ENCODE assay signal across 12 cellular contexts in genomic region chr9:129607026-129607397, GRCh38. TPM values are rescaled to one million over a fixed set of nuclear protein-coding genes. Genes with fewer than 3 reads are reported as not detected.
DNase-seq lines count a peak whose midpoint lies in the region; ATAC-seq, FAIRE-seq and TF ChIP-seq lines count a peak whose summit lies in the region.
"Had no signal": no experiment of that assay in that cellular context is flagged by ENCODE, and none has a peak within 500 bp of the region (broad histone marks: within the 10 kb centered on the region; RNA-seq: fewer than 3 reads in every experiment).

No MANE protein-coding gene starts in this region.

- H2BK5ac ChIP-seq in trophoblast cell (ENCODE audit: low read depth, low read length, poor library complexity), result peak overlapping the region; percentile 24

- peak overlapping the region; percentile 37 for H3K4ac ChIP-seq in trophoblast cell (ENCODE audit: low read depth, low read length)

- no peak overlapping the region for H3K23ac ChIP-seq in trophoblast cell (ENCODE audit: low read length)

- WGBS in trophoblast cell (ENCODE audit: extremely low coverage, insufficient coverage, insufficient read length), result no CpG with 5 or more reads among the region's 6 CpGs

- H3K79me2 ChIP-seq in endothelial cell of umbilical vein (ENCODE audit: control insufficient read depth, insufficient read depth, low read length) (no peaks in the 10 kb centered on the region), trophoblast cell (ENCODE audit: control insufficient read depth, insufficient read depth, low read length, poor library complexity) (peaks cover 11% of the 10 kb centered on the region)

- BruUV-seq in endothelial cell of umbilical vein (replicated peaks; lab: Mats Ljungman, UMichigan), result TSS peak; percentile 84

- H3K4me1 Mint-ChIP-seq in CD14-positive monocyte, result peaks cover 60% of the 10 kb centered on the region

- TF ChIP-seq CTCF in CD14-positive monocyte (IDR thresholded peaks at IDR 0.05) (no peak), endothelial cell of umbilical vein (IDR thresholded peaks at IDR 0.05; ENCODE audit: extremely low read depth in 1 of 2, insufficient read depth in 1 of 2, low read depth in 1 of 2, low read length in 2 of 2) (no peak)

- intact Hi-C loops in CD14-positive monocyte (cut with micrococcal nuclease) (loop anchor here in 1 of 2 donors (5.0 to 10.0 kb wide), 2 partner anchors 112 to 285 kb away; no protein-coding TSS in a partner anchor), endothelial cell of umbilical vein (cut with micrococcal nuclease) (loop anchor here (1.0 to 2.0 kb wide), 2 partner anchors 38 to 111 kb away; no protein-coding TSS in a partner anchor)

- peak overlapping the region; percentile 82 for H3K14ac ChIP-seq in trophoblast cell (ENCODE audit: low read length)

- H3K27me3 ChIP-seq in endothelial cell of umbilical vein (ENCODE audit: control insufficient read depth in 2 of 2, insufficient read depth in 2 of 2, low read length in 2 of 2) (peaks cover 0 to 3% of the 10 kb centered on the region in 2 experiments), trophoblast cell (ENCODE audit: insufficient read depth, low read length) (no peaks in the 10 kb centered on the region)

- H3K9me3 Mint-ChIP-seq in CD14-positive monocyte, result peaks cover 0 to 2% (median 0%) of the 10 kb centered on the region in 7 donors

- DNase-seq in CD14-positive monocyte (ENCODE audit: low spot score) (no peak), NCI-H69 (lab: John Stamatoyannopoulos, UW) (peak; percentile 72), endothelial cell of umbilical vein (ENCODE audit: low read depth, low spot score) (no peak), trophoblast cell (no peak), superior temporal gyrus (ENCODE audit: extremely low spot score) (no peak), C1 segment of cervical spinal cord (lab: John Stamatoyannopoulos, UW) (no peak), AML-193 (lab: John Stamatoyannopoulos, UW) (no peak)
- DNase-seq: activated naive CD4-positive, alpha-beta T cell treated with anti-CD3 and anti-CD28 coated beads, Interleukin-2, amount 50 U/mL, for 16 hours; NCI-H1092; stimulated activated CD8-positive, alpha-beta memory T cell treated with anti-CD3 and anti-CD28 coated beads, Interleukin-4, amount 100 ng/mL, for 48 hours had no signal

- H3K4me3 Mint-ChIP-seq in CD14-positive monocyte, result peak overlapping the region; percentile 41 to 90

- POLR2A ChIA-PET in endothelial cell of umbilical vein (lab: Charles Lee), result interaction anchor here (1.0 kb wide), 1 partner anchor 475 kb away, joined by 3 read pairs; no protein-coding TSS in a partner anchor

- peak overlapping the region; percentile 40 for H4K12ac ChIP-seq in trophoblast cell (ENCODE audit: low read depth, low read length)

- H3K9me3 ChIP-seq in endothelial cell of umbilical vein (replicated peaks; ENCODE audit: control insufficient read depth, insufficient read depth, low read length), result no peaks in the 10 kb centered on the region
- H3K9me3 ChIP-seq in trophoblast cell (ENCODE audit: insufficient read depth, low read depth, low read length), result peaks cover 4% of the 10 kb centered on the region

- peak overlapping the region; percentile 77 for H2BK120ac ChIP-seq in trophoblast cell (ENCODE audit: insufficient read depth, low read length, poor library complexity)

- H3K4me2 ChIP-seq in endothelial cell of umbilical vein (ENCODE audit: insufficient read depth, low read length) (no peak overlapping the region), trophoblast cell (ENCODE audit: low read length) (no peak overlapping the region)

- peaks cover 34% of the 10 kb centered on the region for H3K79me1 ChIP-seq in trophoblast cell (ENCODE audit: low read length)

- no peaks in the 10 kb centered on the region for H4K20me1 ChIP-seq in endothelial cell of umbilical vein (replicated peaks; ENCODE audit: control insufficient read depth, extremely low read depth, insufficient read depth, low read length)

- CTCF ChIA-PET in endothelial cell of umbilical vein (lab: Charles Lee), result interaction anchor here (1.4 to 7.0 kb wide), 6 partner anchors 36 to 475 kb away, joined by 3 to 100 read pairs (median 18); no protein-coding TSS in a partner anchor

- H2AFZ ChIP-seq in endothelial cell of umbilical vein (ENCODE audit: low read depth, low read length) (no peak overlapping the region), trophoblast cell (ENCODE audit: insufficient read depth, low read length, poor library complexity) (no peak overlapping the region)

- dilution Hi-C loops in endothelial cell of umbilical vein (cut with MboI; ENCODE audit: extremely low pct_ligation_motif_present, low sequenced_read_pairs), result no loop called here

- peak overlapping the region; percentile 94 for H2AK5ac ChIP-seq in trophoblast cell (ENCODE audit: low read length)

- H3K9ac ChIP-seq in endothelial cell of umbilical vein (replicated peaks; ENCODE audit: extremely low read depth, insufficient read depth, low read length), result no peak overlapping the region
- H3K9ac ChIP-seq in trophoblast cell (ENCODE audit: low read length), result no peak overlapping the region

- H3K4me3 ChIP-seq in endothelial cell of umbilical vein (replicated peaks in 1 of 3; ENCODE audit: insufficient read depth in 1 of 3, low read depth in 1 of 3, low read length in 3 of 3) (no peak overlapping the region), trophoblast cell (ENCODE audit: low read depth, low read length) (no peak overlapping the region)

- H3K36me3 Mint-ChIP-seq in CD14-positive monocyte, result no peaks in the 10 kb centered on the region

- no peak for ATAC-seq in HG02981 (IDR thresholded peaks at IDR 0.05; ENCODE audit: unreplicated experiment)

- H3K27ac ChIP-seq in endothelial cell of umbilical vein (ENCODE audit: insufficient read depth, low read depth, low read length), result peak overlapping the region; percentile 16
- H3K27ac ChIP-seq in trophoblast cell (ENCODE audit: low read depth, low read length), result peak overlapping the region; percentile 21

- no peak for TF ChIP-seq POLR2A in endothelial cell of umbilical vein (IDR thresholded peaks at IDR 0.05; ENCODE audit: low read depth, low read length)

- H4K91ac ChIP-seq in trophoblast cell (ENCODE audit: low read depth, low read length), result peak overlapping the region; percentile 89

- H3K9me1 ChIP-seq in endothelial cell of umbilical vein (replicated peaks; ENCODE audit: control insufficient read depth, extremely low read depth, insufficient read depth, low read length), result no peaks in the 10 kb centered on the region

- peak overlapping the region; percentile 98 for H2BK12ac ChIP-seq in trophoblast cell (ENCODE audit: low read length)

- H3K18ac ChIP-seq in trophoblast cell (ENCODE audit: low read length), result peak overlapping the region; percentile 82

- H4K8ac ChIP-seq in trophoblast cell (ENCODE audit: low read depth, low read length), result peak overlapping the region; percentile 59

- no peak for FAIRE-seq in endothelial cell of umbilical vein (lab: Jason Lieb, UNC)

- no peaks in the 10 kb centered on the region for H3K36me3 ChIP-seq in endothelial cell of umbilical vein (ENCODE audit: control insufficient read depth in 2 of 2, extremely low read depth in 1 of 2, insufficient read depth in 2 of 2, low read length in 2 of 2)
- no peaks in the 10 kb centered on the region for H3K36me3 ChIP-seq in trophoblast cell (ENCODE audit: control insufficient read depth in 1 of 2, insufficient read depth in 2 of 2, low read length in 2 of 2)

- H3K4me1 ChIP-seq in endothelial cell of umbilical vein (ENCODE audit: control insufficient read depth, extremely low read depth, insufficient read depth, low read length), result peaks cover 14% of the 10 kb centered on the region
- H3K4me1 ChIP-seq in trophoblast cell (ENCODE audit: control insufficient read depth in 1 of 2, insufficient read depth in 2 of 2, low read length in 2 of 2), result peaks cover 22 to 24% of the 10 kb centered on the region in 2 experiments

- H3K27ac Mint-ChIP-seq in CD14-positive monocyte, result peak overlapping the region; percentile 89 to 97 (median 97)

- H3K27me3 Mint-ChIP-seq in CD14-positive monocyte (ENCODE audit: low read depth in 3 of 3), result peaks cover 0 to 2% (median 1%) of the 10 kb centered on the region in 3 donors

RNA-seq across cellular contexts. Expression of gene C9orf50, which starts 13.9 kb away (rescaled TPM):
- not detected for polyA plus RNA-seq in CD14-positive monocyte
- total RNA-seq in endothelial cell of umbilical vein, result not detected in 2 replicates
- polyA plus RNA-seq in endothelial cell of umbilical vein, result 0.05 TPM in 1 of 2 replicates, not detected in the other
- polyA plus RNA-seq in endothelial cell of umbilical vein (2011; cell fraction: cytosol; rRNA removed), result not detected in 2 replicates
- polyA plus RNA-seq in endothelial cell of umbilical vein (2011; cell fraction: nucleus; rRNA removed), result not detected in 2 replicates
- polyA plus RNA-seq in endothelial cell of umbilical vein (2012), result not detected in 2 replicates
- not detected in 2 replicates for polyA minus RNA-seq in endothelial cell of umbilical vein
- polyA minus RNA-seq in endothelial cell of umbilical vein (2011; cell fraction: cytosol; rRNA and poly(A)+ RNA removed), result not detected
- not detected in 2 replicates for polyA minus RNA-seq in endothelial cell of umbilical vein (2011; cell fraction: nucleus; rRNA and poly(A)+ RNA removed)
- polyA plus RNA-seq in trophoblast cell (2013), result 0.07 TPM in 1 of 2 replicates, not detected in the other
- total RNA-seq: pulmonary artery endothelial cell had no signal

RNA-seq across cellular contexts. Expression of gene NTMT1, which starts 19.0 kb away (rescaled TPM):
- 10 to 100 TPM; 28.2 to 43.9 TPM for polyA plus RNA-seq in CD14-positive monocyte
- total RNA-seq in endothelial cell of umbilical vein, result 47.6 and 53.2 TPM in 2 replicates
- polyA plus RNA-seq in endothelial cell of umbilical vein, result 51.1 and 58.3 TPM in 2 replicates
- polyA plus RNA-seq in endothelial cell of umbilical vein (2011; cell fraction: cytosol; rRNA removed), result 44.9 and 48.8 TPM in 2 replicates
- polyA plus RNA-seq in endothelial cell of umbilical vein (2011; cell fraction: nucleus; rRNA removed), result 28.6 and 32.3 TPM in 2 replicates
- 39.2 and 47.0 TPM in 2 replicates for polyA plus RNA-seq in endothelial cell of umbilical vein (2012)
- 15.9 and 22.1 TPM in 2 replicates for polyA minus RNA-seq in endothelial cell of umbilical vein
- polyA minus RNA-seq in endothelial cell of umbilical vein (2011; cell fraction: cytosol; rRNA and poly(A)+ RNA removed), result 52.6 TPM
- 12.2 and 14.1 TPM in 2 replicates for polyA minus RNA-seq in endothelial cell of umbilical vein (2011; cell fraction: nucleus; rRNA and poly(A)+ RNA removed)
- 31.8 and 32.6 TPM in 2 replicates for polyA plus RNA-seq in trophoblast cell (2013)

RNA-seq across cellular contexts. Expression of gene ASB6, which starts 34.9 kb away (rescaled TPM):
- polyA plus RNA-seq in CD14-positive monocyte, result 10 to 100 TPM in 1 of 2 donors, 1 to 10 TPM in 1; 8.1 to 10.1 TPM
- total RNA-seq in endothelial cell of umbilical vein, result 22.9 and 23.8 TPM in 2 replicates
- polyA plus RNA-seq in endothelial cell of umbilical vein, result 20.3 and 21.3 TPM in 2 replicates
- 17.1 and 21.1 TPM in 2 replicates for polyA plus RNA-seq in endothelial cell of umbilical vein (2011; cell fraction: cytosol; rRNA removed)
- 25.6 and 26.2 TPM in 2 replicates for polyA plus RNA-seq in endothelial cell of umbilical vein (2011; cell fraction: nucleus; rRNA removed)
- 14.9 and 17.5 TPM in 2 replicates for polyA plus RNA-seq in endothelial cell of umbilical vein (2012)
- 10.0 and 12.2 TPM in 2 replicates for polyA minus RNA-seq in endothelial cell of umbilical vein
- polyA minus RNA-seq in endothelial cell of umbilical vein (2011; cell fraction: cytosol; rRNA and poly(A)+ RNA removed), result 11.4 TPM
- polyA minus RNA-seq in endothelial cell of umbilical vein (2011; cell fraction: nucleus; rRNA and poly(A)+ RNA removed), result 7.1 and 8.8 TPM in 2 replicates
- polyA plus RNA-seq in trophoblast cell (2013), result 16.6 and 17.9 TPM in 2 replicates

RNA-seq across cellular contexts. Expression of gene PRRX2, which starts 58.4 kb away (rescaled TPM):
- polyA plus RNA-seq in CD14-positive monocyte (not detected), endothelial cell of umbilical vein (0.19 and 0.30 TPM in 2 replicates)
- total RNA-seq in endothelial cell of umbilical vein, result 0.32 and 0.77 TPM in 2 replicates
- 0.06 and 0.08 TPM in 2 replicates for polyA plus RNA-seq in endothelial cell of umbilical vein (2011; cell fraction: cytosol; rRNA removed)
- polyA plus RNA-seq in endothelial cell of umbilical vein (2011; cell fraction: nucleus; rRNA removed), result not detected in 2 replicates
- 0.78 and 2.2 TPM in 2 replicates for polyA plus RNA-seq in endothelial cell of umbilical vein (2012)
- polyA minus RNA-seq in endothelial cell of umbilical vein, result not detected in 2 replicates
- not detected for polyA minus RNA-seq in endothelial cell of umbilical vein (2011; cell fraction: cytosol; rRNA and poly(A)+ RNA removed)
- polyA minus RNA-seq in endothelial cell of umbilical vein (2011; cell fraction: nucleus; rRNA and poly(A)+ RNA removed), result not detected in 2 replicates
- polyA plus RNA-seq in trophoblast cell (2013), result 1.3 and 1.4 TPM in 2 replicates
- total RNA-seq: pulmonary artery endothelial cell had no signal
